1 cellular context compared by ENCODE assay signal in the genomic region with DNA sequence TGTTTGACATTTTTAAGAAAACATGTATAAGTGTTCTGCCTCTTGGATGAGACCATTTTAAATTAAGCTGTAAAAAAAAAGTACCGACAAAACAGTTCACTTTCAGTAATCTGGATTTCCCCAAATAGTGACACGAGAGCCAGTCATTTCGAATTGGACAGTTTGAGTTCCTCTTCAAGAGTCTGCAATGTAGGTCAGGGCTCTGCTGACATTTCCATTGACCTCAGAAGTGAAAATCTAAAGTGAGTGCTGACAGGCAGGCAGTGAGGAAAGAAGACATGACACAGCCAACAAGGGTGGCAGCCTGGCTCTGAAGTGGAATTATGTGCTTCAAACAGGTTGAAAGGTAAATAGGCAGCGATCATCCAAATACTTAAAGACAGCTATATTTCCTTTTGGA.
TF ChIP-seq lines count a peak whose summit lies in the region.

A gene with protein sequence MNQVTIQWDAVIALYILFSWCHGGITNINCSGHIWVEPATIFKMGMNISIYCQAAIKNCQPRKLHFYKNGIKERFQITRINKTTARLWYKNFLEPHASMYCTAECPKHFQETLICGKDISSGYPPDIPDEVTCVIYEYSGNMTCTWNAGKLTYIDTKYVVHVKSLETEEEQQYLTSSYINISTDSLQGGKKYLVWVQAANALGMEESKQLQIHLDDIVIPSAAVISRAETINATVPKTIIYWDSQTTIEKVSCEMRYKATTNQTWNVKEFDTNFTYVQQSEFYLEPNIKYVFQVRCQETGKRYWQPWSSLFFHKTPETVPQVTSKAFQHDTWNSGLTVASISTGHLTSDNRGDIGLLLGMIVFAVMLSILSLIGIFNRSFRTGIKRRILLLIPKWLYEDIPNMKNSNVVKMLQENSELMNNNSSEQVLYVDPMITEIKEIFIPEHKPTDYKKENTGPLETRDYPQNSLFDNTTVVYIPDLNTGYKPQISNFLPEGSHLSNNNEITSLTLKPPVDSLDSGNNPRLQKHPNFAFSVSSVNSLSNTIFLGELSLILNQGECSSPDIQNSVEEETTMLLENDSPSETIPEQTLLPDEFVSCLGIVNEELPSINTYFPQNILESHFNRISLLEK (plus strand): TSS at position 259 of the 400 bp plus-strand sequence. CDS start 1,667 bp downstream, outside the sequence.

TF ChIP-seq in HepG2, 621 proteins besides CTCF, POLR2A, EP300 and RAD21 (continued from another document):
- TF ChIP-seq, protein P1, sequence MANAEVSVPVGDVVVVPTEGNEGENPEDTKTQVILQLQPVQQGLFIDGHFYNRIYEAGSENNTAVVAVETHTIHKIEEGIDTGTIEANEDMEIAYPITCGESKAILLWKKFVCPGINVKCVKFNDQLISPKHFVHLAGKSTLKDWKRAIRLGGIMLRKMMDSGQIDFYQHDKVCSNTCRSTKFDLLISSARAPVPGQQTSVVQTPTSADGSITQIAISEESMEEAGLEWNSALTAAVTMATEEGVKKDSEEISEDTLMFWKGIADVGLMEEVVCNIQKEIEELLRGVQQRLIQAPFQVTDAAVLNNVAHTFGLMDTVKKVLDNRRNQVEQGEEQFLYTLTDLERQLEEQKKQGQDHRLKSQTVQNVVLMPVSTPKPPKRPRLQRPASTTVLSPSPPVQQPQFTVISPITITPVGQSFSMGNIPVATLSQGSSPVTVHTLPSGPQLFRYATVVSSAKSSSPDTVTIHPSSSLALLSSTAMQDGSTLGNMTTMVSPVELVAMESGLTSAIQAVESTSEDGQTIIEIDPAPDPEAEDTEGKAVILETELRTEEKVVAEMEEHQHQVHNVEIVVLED (CRISPR knock-in tag; IDR thresholded peaks at IDR 0.05; ENCODE audit: borderline replicate concordance) = no peak
- TF ChIP-seq KLF9 (CRISPR knock-in tag; IDR thresholded peaks at IDR 0.05; ENCODE audit: low read depth) = no peak
- TF ChIP-seq JARID2 (CRISPR knock-in tag; IDR thresholded peaks at IDR 0.05; ENCODE audit: insufficient replicate concordance) = no peak
- TF ChIP-seq, protein P2, sequence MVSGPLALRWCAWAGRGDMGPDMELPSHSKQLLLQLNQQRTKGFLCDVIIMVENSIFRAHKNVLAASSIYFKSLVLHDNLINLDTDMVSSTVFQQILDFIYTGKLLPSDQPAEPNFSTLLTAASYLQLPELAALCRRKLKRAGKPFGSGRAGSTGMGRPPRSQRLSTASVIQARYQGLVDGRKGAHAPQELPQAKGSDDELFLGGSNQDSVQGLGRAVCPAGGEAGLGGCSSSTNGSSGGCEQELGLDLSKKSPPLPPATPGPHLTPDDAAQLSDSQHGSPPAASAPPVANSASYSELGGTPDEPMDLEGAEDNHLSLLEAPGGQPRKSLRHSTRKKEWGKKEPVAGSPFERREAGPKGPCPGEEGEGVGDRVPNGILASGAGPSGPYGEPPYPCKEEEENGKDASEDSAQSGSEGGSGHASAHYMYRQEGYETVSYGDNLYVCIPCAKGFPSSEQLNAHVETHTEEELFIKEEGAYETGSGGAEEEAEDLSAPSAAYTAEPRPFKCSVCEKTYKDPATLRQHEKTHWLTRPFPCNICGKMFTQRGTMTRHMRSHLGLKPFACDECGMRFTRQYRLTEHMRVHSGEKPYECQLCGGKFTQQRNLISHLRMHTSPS (CRISPR knock-in tag; IDR thresholded peaks at IDR 0.05; ENCODE audit: low read depth) = no peak
- TF ChIP-seq, protein P3, sequence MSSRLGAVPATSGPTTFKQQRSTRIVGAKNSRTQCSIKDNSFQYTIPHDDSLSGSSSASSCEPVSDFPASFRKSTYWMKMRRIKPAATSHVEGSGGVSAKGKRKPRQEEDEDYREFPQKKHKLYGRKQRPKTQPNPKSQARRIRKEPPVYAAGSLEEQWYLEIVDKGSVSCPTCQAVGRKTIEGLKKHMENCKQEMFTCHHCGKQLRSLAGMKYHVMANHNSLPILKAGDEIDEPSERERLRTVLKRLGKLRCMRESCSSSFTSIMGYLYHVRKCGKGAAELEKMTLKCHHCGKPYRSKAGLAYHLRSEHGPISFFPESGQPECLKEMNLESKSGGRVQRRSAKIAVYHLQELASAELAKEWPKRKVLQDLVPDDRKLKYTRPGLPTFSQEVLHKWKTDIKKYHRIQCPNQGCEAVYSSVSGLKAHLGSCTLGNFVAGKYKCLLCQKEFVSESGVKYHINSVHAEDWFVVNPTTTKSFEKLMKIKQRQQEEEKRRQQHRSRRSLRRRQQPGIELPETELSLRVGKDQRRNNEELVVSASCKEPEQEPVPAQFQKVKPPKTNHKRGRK (CRISPR knock-in tag; IDR thresholded peaks at IDR 0.05) = no peak
- no peak for TF ChIP-seq ZFP90 (CRISPR knock-in tag; IDR thresholded peaks at IDR 0.05; ENCODE audit: borderline replicate concordance)
